Comparison of ENCODE assay signal across 24 cellular contexts in genomic region chrX:48831909-48832291, GRCh38. TPM values are rescaled to one million over a fixed set of nuclear protein-coding genes. Genes with fewer than 3 reads are reported as not detected.
DNase-seq lines count a peak whose midpoint lies in the region; ATAC-seq and TF ChIP-seq lines count a peak whose summit lies in the region.
"Had no signal": no experiment of that assay in that cellular context is flagged by ENCODE, and none has a peak within 500 bp of the region (broad histone marks: within the 10 kb centered on the region; RNA-seq: fewer than 3 reads in every experiment).

No MANE protein-coding gene starts in this region.

- peak overlapping the region; percentile 47 for H3K9ac ChIP-seq in ES-I3 (ENCODE audit: low read depth, low read length)

- peaks cover 0 to 53% of the 10 kb centered on the region in 2 donors for H3K27me3 ChIP-seq in tibial nerve

- WGBS in tibial nerve, 2 donors, result 38% methylated on average over 53 of the region's 57 CpGs; no CpG with 5 or more reads in 1 of the 2 donors

- ATAC-seq in mucosa of descending colon (peak; percentile 24), GM18909 (IDR thresholded peaks at IDR 0.05; ENCODE audit: poor library complexity, unreplicated experiment) (no peak), HG03139 (IDR thresholded peaks at IDR 0.05; ENCODE audit: unreplicated experiment) (no peak)
- ATAC-seq: heart left ventricle; naive thymus-derived CD8-positive, alpha-beta T cell had no signal

- H3K4me3 ChIP-seq in iPS-11a (ENCODE audit: low read depth, low read length) (peak overlapping the region; percentile 13), mucosa of descending colon (no peak overlapping the region), tibial nerve (peak overlapping the region in 1 of 4 donors; percentile 21)
- H3K4me3 ChIP-seq: cardiac muscle cell, heart left ventricle, SK-N-MC had no signal

- intact Hi-C loops in mucosa of descending colon (cut with DNase I, micrococcal nuclease), result no loop called here

- DNase-seq in RPMI8226 (peak; percentile 20), mucosa of descending colon (no peak), NCI-H2081 (lab: John Stamatoyannopoulos, UW) (no peak), tibial nerve (ENCODE audit: low spot score in 2 of 2) (no peak)
- DNase-seq: activated CD4-positive, alpha-beta memory T cell treated with anti-CD3 and anti-CD28 coated beads, Interleukin-2, amount 10 ng/mL, durations not matched to agents 7 days and 5 days; activated naive CD4-positive, alpha-beta T cell; activated T-cell treated with anti-CD3 and anti-CD28 coated beads, Interleukin-2, amount 50 U/mL, for 1 hour; C1 segment of cervical spinal cord; heart left ventricle; kidney glomerular epithelial cell; naive thymus-derived CD8-positive, alpha-beta T cell; NCI-H1436; NCI-H524 had no signal

- H3K27ac ChIP-seq in tibial nerve, result no peak overlapping the region
- H3K27ac ChIP-seq: cardiac muscle cell, heart left ventricle, RWPE1, SK-N-MC had no signal

- TF ChIP-seq EP300 in tibial nerve (IDR thresholded peaks at IDR 0.05), result no peak

- TF ChIP-seq POLR2A in tibial nerve (IDR thresholded peaks at IDR 0.05), result no peak

- H3K36me3 ChIP-seq in ES-I3 (ENCODE audit: insufficient read depth, low read length) (no peaks in the 10 kb centered on the region), mucosa of descending colon (ENCODE audit: low read depth) (no peaks in the 10 kb centered on the region), tibial nerve (peaks cover 0 to 6% (median 0%) of the 10 kb centered on the region in 3 donors)
- H3K36me3 ChIP-seq: cardiac muscle cell, heart left ventricle had no signal

- TF ChIP-seq CTCF in mucosa of descending colon (IDR thresholded peaks at IDR 0.05), result no peak
- no peak for TF ChIP-seq CTCF in tibial nerve (IDR thresholded peaks at IDR 0.05)

- no peaks in the 10 kb centered on the region for H3K4me1 ChIP-seq in ES-I3 (ENCODE audit: insufficient read depth, low read length)
- no peaks in the 10 kb centered on the region for H3K4me1 ChIP-seq in mucosa of descending colon (ENCODE audit: low read depth)
- H3K4me1 ChIP-seq in tibial nerve, result peaks cover 0 to 15% (median 2%) of the 10 kb centered on the region in 4 donors

- H3K9me3 ChIP-seq in ES-I3 (ENCODE audit: control insufficient read depth, insufficient read depth, low read length) (no peaks in the 10 kb centered on the region), mucosa of descending colon (no peaks in the 10 kb centered on the region), tibial nerve (no peaks in the 10 kb centered on the region)

RNA-seq across cellular contexts. Expression of gene PCSK1N, which starts 3.5 kb away (rescaled TPM):
- total RNA-seq in mucosa of descending colon (10 to 100 TPM; 11.1 to 19.7 (median 13.8) TPM), tibial nerve (10 to 100 TPM in 1 of 4 donors, 1 to 10 TPM in 3; 5.0 to 21.8 (median 7.3) TPM)

RNA-seq across cellular contexts. Expression of gene ERAS, which starts 5.6 kb away (rescaled TPM):
- total RNA-seq in mucosa of descending colon, result under 1 TPM in 1 of 3 donors, not detected in 2; 0.38 TPM
- total RNA-seq in tibial nerve, result not detected
- total RNA-seq: activated CD4-positive, alpha-beta memory T cell treated with anti-CD3 and anti-CD28 coated beads, Interleukin-2, amount 10 ng/mL, durations not matched to agents 7 days and 5 days; cardiac muscle cell; Daoy; heart left ventricle; M059J; naive thymus-derived CD8-positive, alpha-beta T cell; posterior vena cava; subcutaneous adipose tissue had no signal

RNA-seq across cellular contexts. Expression of gene HDAC6, which starts 30.0 kb away (rescaled TPM):
- total RNA-seq in mucosa of descending colon, result 100 to 1,000 TPM in 1 of 3 donors, 10 to 100 TPM in 2; 83.2 to 111 (median 99.6) TPM
- 100 to 1,000 TPM; 101 to 160 (median 120) TPM for total RNA-seq in tibial nerve

RNA-seq across cellular contexts. Expression of gene GATA1, which starts 45.5 kb away (rescaled TPM):
- under 1 TPM in 1 of 3 donors, not detected in 2; 0.32 TPM for total RNA-seq in mucosa of descending colon
- under 1 TPM in 1 of 4 donors, not detected in 3; 0.90 TPM for total RNA-seq in tibial nerve
- total RNA-seq: activated CD4-positive, alpha-beta memory T cell treated with anti-CD3 and anti-CD28 coated beads, Interleukin-2, amount 10 ng/mL, durations not matched to agents 7 days and 5 days; cardiac muscle cell; Daoy; M059J; naive thymus-derived CD8-positive, alpha-beta T cell had no signal
